ENCODE assay signal across 8 cellular contexts in the genomic region with DNA sequence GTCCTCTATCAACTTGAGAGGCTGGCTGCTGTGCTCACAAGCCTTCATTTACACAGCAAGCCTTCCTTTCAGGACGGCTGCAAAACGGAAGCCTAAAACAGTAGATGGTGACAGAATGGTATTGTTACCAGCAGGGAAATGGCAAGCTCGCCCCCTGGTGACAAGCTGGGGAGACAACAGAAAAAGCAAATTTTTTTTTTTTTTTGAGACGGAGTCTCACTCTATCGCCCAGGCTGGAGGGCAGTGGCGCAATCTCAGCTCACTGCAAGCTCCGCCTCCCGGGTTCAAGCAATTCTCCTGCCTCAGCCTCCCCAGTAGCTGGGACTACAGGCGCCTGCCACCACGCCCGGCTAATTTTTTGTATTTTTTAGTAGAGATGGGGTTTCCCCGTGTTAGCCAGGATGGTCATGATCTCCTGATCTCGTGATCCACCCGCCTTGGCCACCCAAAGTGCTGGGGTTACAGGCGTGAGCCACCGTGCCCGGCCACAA. TPM values are rescaled to one million over a fixed set of nuclear protein-coding genes. Genes with fewer than 3 reads are reported as not detected.
DNase-seq lines count a peak whose midpoint lies in the region; ATAC-seq, FAIRE-seq and TF ChIP-seq lines count a peak whose summit lies in the region.
"Not testable (repeated sequence)": the region's sequence is repeated elsewhere in the genome, so short reads cannot be mapped to it uniquely, and the experiment has no call there.

No MANE protein-coding gene starts in this region.

- not testable (repeated sequence) for H3K36me3 ChIP-seq in CD4-positive, alpha-beta memory T cell (ENCODE audit: insufficient read depth, low read length)
- H3K36me3 ChIP-seq in Loucy (ENCODE audit: insufficient read depth, low read length), result peaks cover 32% of the 10 kb centered on the region; the same call in 1 of the 2 replicates

- not testable (repeated sequence) for FAIRE-seq in RCC 7860 (lab: Jason Lieb, UNC)

- peak overlapping the region; percentile 12 to 85 (median 81) for H3K27ac Mint-ChIP-seq in CD4-positive, alpha-beta memory T cell
- H3K27ac Mint-ChIP-seq in effector memory CD8-positive, alpha-beta T cell, result peak overlapping the region; percentile 81 to 90
- H3K27ac Mint-ChIP-seq in memory B cell, result peak overlapping the region; percentile 82

- TF ChIP-seq CTCF in Loucy (conservative IDR thresholded peaks at IDR 0.05; ENCODE audit: low read length), result peak; percentile 74

- ATAC-seq in GM21723 (IDR thresholded peaks at IDR 0.05; ENCODE audit: unreplicated experiment) (peak; percentile 79), memory B cell (ENCODE audit: low read depth) (peak; percentile 98)
- ATAC-seq in effector memory CD8-positive, alpha-beta T cell (replicated peaks), result peak; percentile 98

- intact Hi-C loops in CD4-positive, alpha-beta memory T cell (cut with micrococcal nuclease), result loop anchor here (1.0 to 10.0 kb wide), 9 partner anchors 49 to 559 kb away; partner anchors contain the start of genes CC2D1B, GPX7, ORC1 and PRPF38A

- peak; percentile 80 to 84 (median 81) for DNase-seq in CD4-positive, alpha-beta memory T cell
- DNase-seq in RCC 7860 (ENCODE audit: low spot score), result peak; percentile 28
- DNase-seq in activated CD8-positive, alpha-beta memory T cell treated with anti-CD3 and anti-CD28 coated beads, Interleukin-2, amount 50 U/mL, for 48 hours, result peak; percentile 81
- DNase-seq in effector memory CD8-positive, alpha-beta T cell, result peak; percentile 73 to 80 (median 77)
- peak; percentile 71 to 76 for DNase-seq in memory B cell (ENCODE audit: low spot score in 2 of 2)
- peak; percentile 61 for DNase-seq in stimulated activated CD8-positive, alpha-beta memory T cell treated with anti-CD3 and anti-CD28 coated beads, Interleukin-15, amount 100 ng/mL, for 1 hour (ENCODE audit: low read depth)

- H3K9me3 ChIP-seq in CD4-positive, alpha-beta memory T cell (ENCODE audit: control insufficient read depth in 1 of 2, low read length in 2 of 2); Loucy (ENCODE audit: insufficient read depth, low read depth, low read length): not testable (repeated sequence)

- H3K4me2 ChIP-seq in Loucy (ENCODE audit: low read depth, low read length, poor library complexity, severe bottlenecking), result not testable (repeated sequence)

- not testable (repeated sequence) for H3K27me3 ChIP-seq in CD4-positive, alpha-beta memory T cell (ENCODE audit: insufficient read depth, low read length); Loucy (ENCODE audit: insufficient read depth, low read length, poor library complexity, severe bottlenecking)

- not testable (repeated sequence) for H3F3A ChIP-seq in Loucy (ENCODE audit: low read depth)

- not testable (repeated sequence) for H3K9me2 ChIP-seq in Loucy (replicated peaks; ENCODE audit: low read depth, low read length)

- peak overlapping the region; percentile 22 for H3K9ac ChIP-seq in Loucy (ENCODE audit: low read depth, low read length, poor library complexity, severe bottlenecking)

- H3K9me3 Mint-ChIP-seq in CD4-positive, alpha-beta memory T cell; effector memory CD8-positive, alpha-beta T cell; memory B cell: not testable (repeated sequence)

- H3K36me3 Mint-ChIP-seq in CD4-positive, alpha-beta memory T cell, result peaks cover 13 to 20% of the 10 kb centered on the region in 2 donors
- H3K36me3 Mint-ChIP-seq in effector memory CD8-positive, alpha-beta T cell (ENCODE audit: insufficient read depth), result peaks cover 21% of the 10 kb centered on the region
- H3K36me3 Mint-ChIP-seq in memory B cell, result peaks cover 14% of the 10 kb centered on the region

- H3K27ac ChIP-seq in CD4-positive, alpha-beta memory T cell (ENCODE audit: low read depth, low read length), result not testable (repeated sequence)

- not testable (repeated sequence) for H4K20me1 ChIP-seq in Loucy (ENCODE audit: insufficient read depth, low read length, poor library complexity, severe bottlenecking)

- POLR2A ChIA-PET in CD4-positive, alpha-beta memory T cell (lab: Charles Lee; ENCODE audit: partially characterized antibody), result interaction anchor here (0.7 to 1.7 kb wide), 13 partner anchors 11 to 321 kb away, joined by 3 to 7 read pairs (median 3); partner anchors contain the start of genes ORC1, PRPF38A, SHISAL2A and TUT4

- not testable (repeated sequence) for H2AFZ ChIP-seq in Loucy (ENCODE audit: low read length)

- H3K79me2 ChIP-seq in Loucy (ENCODE audit: insufficient read depth, low read length), result not testable (repeated sequence)

- H3K4me1 ChIP-seq in CD4-positive, alpha-beta memory T cell (ENCODE audit: insufficient read depth, low read length); Loucy (ENCODE audit: insufficient read depth, low read length, poor library complexity, severe bottlenecking): not testable (repeated sequence)

- CTCF ChIA-PET in CD4-positive, alpha-beta memory T cell (lab: Charles Lee; ENCODE audit: partially characterized antibody), result interaction anchor here (0.6 to 2.9 kb wide), 32 partner anchors 10 to 563 kb away, joined by 3 to 21 read pairs (median 4); partner anchors contain the start of genes CC2D1B, ORC1, PRPF38A and TUT4

- peaks cover 5 to 23% (median 7%) of the 10 kb centered on the region in 4 donors for H3K4me1 Mint-ChIP-seq in CD4-positive, alpha-beta memory T cell
- H3K4me1 Mint-ChIP-seq in effector memory CD8-positive, alpha-beta T cell (ENCODE audit: low read depth in 2 of 2), result not testable (repeated sequence)
- H3K4me1 Mint-ChIP-seq in memory B cell, result peaks cover 12% of the 10 kb centered on the region

- H3K4me3 ChIP-seq in CD4-positive, alpha-beta memory T cell (ENCODE audit: low read length in 2 of 2); Loucy (ENCODE audit: low read length, poor library complexity, severe bottlenecking): not testable (repeated sequence)

- H3K4me3 Mint-ChIP-seq in CD4-positive, alpha-beta memory T cell, result peak overlapping the region in 3 of 8 donors; percentile 26 to 49 (median 49)
- not testable (repeated sequence) for H3K4me3 Mint-ChIP-seq in effector memory CD8-positive, alpha-beta T cell
- peak overlapping the region; percentile 51 for H3K4me3 Mint-ChIP-seq in memory B cell

- H3K27me3 Mint-ChIP-seq in CD4-positive, alpha-beta memory T cell; effector memory CD8-positive, alpha-beta T cell; memory B cell: not testable (repeated sequence)

RNA-seq across cellular contexts. Expression of gene COA7, which starts 11.8 kb away (rescaled TPM):
- 1 to 10 TPM; 2.9 to 3.9 TPM for total RNA-seq in CD4-positive, alpha-beta memory T cell
- 1 to 10 TPM; 2.3 to 5.3 TPM for polyA plus RNA-seq in CD4-positive, alpha-beta memory T cell

RNA-seq across cellular contexts. Expression of gene ZYG11B, which starts 39.9 kb away (rescaled TPM):
- 10 to 100 TPM; 21.7 to 23.1 TPM for total RNA-seq in CD4-positive, alpha-beta memory T cell
- 10 to 100 TPM in 1 of 2 donors, 1 to 10 TPM in 1; 6.1 to 17.2 TPM for polyA plus RNA-seq in CD4-positive, alpha-beta memory T cell

RNA-seq across cellular contexts. Expression of gene SHISAL2A, which starts 53.3 kb away (rescaled TPM):
- total RNA-seq in CD4-positive, alpha-beta memory T cell, result 10 to 100 TPM; 64.8 to 75.6 TPM
- 1 to 10 TPM; 3.2 to 8.4 TPM for polyA plus RNA-seq in CD4-positive, alpha-beta memory T cell

Comparison
In these comparisons a context has a peak if more than half of its experiments do, and no peak if none do; other contexts are left out.
1. DNase-seq: peak in every context shown above with its lines; median percentile 81 in CD4-positive, alpha-beta memory T cell; 81 in activated CD8-positive, alpha-beta memory T cell treated with anti-CD3 and anti-CD28 coated beads, Interleukin-2, amount 50 U/mL, for 48 hours; 77 in effector memory CD8-positive, alpha-beta T cell; 74 in memory B cell; 61 in stimulated activated CD8-positive, alpha-beta memory T cell treated with anti-CD3 and anti-CD28 coated beads, Interleukin-15, amount 100 ng/mL, for 1 hour; 28 in RCC 7860.